1 cellular context compared by ENCODE assay signal in the genomic region with DNA sequence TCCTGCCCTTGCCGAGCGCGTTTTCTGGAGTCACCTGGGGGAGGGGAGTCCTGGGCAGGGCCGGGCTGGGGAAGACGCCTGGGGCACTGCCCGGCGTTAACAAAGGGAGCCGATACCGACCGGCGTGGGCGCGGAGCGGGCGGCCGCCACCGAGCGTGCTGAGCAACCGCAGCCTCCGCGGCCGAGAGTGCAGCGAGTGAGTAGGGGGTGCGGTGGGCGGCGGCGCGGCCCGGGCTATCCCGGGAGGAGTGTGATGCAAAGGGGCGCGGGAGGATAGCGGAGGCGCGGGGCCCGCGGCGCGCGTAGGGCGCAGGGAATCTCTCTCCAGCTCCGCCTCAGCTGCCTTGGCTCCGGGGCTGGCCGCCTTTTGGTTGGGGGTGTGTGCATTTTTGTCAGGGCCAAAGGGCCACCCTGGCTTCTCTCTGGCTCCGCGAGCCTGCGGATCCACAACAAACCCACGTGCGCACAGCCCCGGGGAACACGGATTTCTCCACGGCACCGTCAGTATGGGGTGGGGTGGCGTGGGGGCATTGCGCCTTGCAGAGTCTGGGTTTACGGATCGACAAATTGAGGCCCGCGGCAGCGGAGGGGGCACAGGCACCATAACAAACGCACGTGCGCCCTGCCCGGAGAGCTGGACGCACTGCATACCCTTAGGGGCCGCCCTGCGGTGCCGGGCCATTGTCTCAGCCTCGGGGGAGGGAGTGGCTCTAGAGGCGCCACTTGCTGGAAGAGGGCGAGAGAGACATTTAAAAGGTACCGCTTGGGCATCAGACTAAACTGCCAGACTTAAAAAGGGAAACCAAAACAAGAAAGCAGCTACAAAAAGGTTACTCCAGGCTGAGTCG.
TF ChIP-seq lines count a peak whose summit lies in the region.

No MANE protein-coding gene starts in this region.

TF ChIP-seq in GM23338, 12 proteins besides CTCF, POLR2A, EP300 and RAD21 (continued from another document):
- TF ChIP-seq, protein P1, sequence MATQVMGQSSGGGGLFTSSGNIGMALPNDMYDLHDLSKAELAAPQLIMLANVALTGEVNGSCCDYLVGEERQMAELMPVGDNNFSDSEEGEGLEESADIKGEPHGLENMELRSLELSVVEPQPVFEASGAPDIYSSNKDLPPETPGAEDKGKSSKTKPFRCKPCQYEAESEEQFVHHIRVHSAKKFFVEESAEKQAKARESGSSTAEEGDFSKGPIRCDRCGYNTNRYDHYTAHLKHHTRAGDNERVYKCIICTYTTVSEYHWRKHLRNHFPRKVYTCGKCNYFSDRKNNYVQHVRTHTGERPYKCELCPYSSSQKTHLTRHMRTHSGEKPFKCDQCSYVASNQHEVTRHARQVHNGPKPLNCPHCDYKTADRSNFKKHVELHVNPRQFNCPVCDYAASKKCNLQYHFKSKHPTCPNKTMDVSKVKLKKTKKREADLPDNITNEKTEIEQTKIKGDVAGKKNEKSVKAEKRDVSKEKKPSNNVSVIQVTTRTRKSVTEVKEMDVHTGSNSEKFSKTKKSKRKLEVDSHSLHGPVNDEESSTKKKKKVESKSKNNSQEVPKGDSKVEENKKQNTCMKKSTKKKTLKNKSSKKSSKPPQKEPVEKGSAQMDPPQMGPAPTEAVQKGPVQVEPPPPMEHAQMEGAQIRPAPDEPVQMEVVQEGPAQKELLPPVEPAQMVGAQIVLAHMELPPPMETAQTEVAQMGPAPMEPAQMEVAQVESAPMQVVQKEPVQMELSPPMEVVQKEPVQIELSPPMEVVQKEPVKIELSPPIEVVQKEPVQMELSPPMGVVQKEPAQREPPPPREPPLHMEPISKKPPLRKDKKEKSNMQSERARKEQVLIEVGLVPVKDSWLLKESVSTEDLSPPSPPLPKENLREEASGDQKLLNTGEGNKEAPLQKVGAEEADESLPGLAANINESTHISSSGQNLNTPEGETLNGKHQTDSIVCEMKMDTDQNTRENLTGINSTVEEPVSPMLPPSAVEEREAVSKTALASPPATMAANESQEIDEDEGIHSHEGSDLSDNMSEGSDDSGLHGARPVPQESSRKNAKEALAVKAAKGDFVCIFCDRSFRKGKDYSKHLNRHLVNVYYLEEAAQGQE (IDR thresholded peaks at IDR 0.05; ENCODE audit: unreplicated experiment), result no peak
- TF ChIP-seq NANOG (IDR thresholded peaks at IDR 0.05; ENCODE audit: borderline replicate concordance) (no peak), EZH2 (IDR thresholded peaks at IDR 0.05; ENCODE audit: low read depth, unreplicated experiment) (no peak), ZNF114 (CRISPR knock-in tag; IDR thresholded peaks at IDR 0.05) (no peak)
